20 cellular contexts compared by ENCODE assay signal in genomic region chr19:18143902-18144301, GRCh38. TPM values are rescaled to one million over a fixed set of nuclear protein-coding genes. Genes with fewer than 3 reads are reported as not detected.
DNase-seq lines count a peak whose midpoint lies in the region; ATAC-seq, FAIRE-seq and TF ChIP-seq lines count a peak whose summit lies in the region.
"Had no signal": no experiment of that assay in that cellular context is flagged by ENCODE, and none has a peak within 500 bp of the region (broad histone marks: within the 10 kb centered on the region; RNA-seq: fewer than 3 reads in every experiment).

No MANE protein-coding gene starts in this region.

- no peak for TF ChIP-seq RAD21 in SK-N-SH (IDR thresholded peaks at IDR 0.05; ENCODE audit: low read length)
- TF ChIP-seq RAD21 in K562 (CRISPR knock-in tag; conservative IDR thresholded peaks at IDR 0.05 in 1 of 2, IDR thresholded peaks at IDR 0.05 in 1 of 2) = no peak

- H3K4me3 ChIP-seq in SK-N-SH (ENCODE audit: low read depth in 2 of 2, low read length in 1 of 2) (no peak overlapping the region), K562 (no peak overlapping the region)
- H3K4me3 ChIP-seq: BLaER1 treated with 17β-estradiol and CSF1 and Interleukin-3, amounts not matched to agents 10 nM and 100 nM had no signal

- peak overlapping the region; percentile 29 to 31 for H3K27ac Mint-ChIP-seq in natural killer cell
- peak overlapping the region in 1 of 2 donors; percentile 41 for H3K27ac Mint-ChIP-seq in natural killer cell treated with Interleukin-12 subunit alpha and Interleukin-12 subunit beta and Interleukin-15 and Interleukin-18, amount 100 ng/mL, for 72 hours
- H3K27ac Mint-ChIP-seq: CD8-positive, alpha-beta T cell; H9 had no signal

- POLR2A ChIA-PET in SK-N-SH (lab: Yijun Ruan, JAX) = no interaction called here
- POLR2A ChIA-PET in K562 (lab: Yijun Ruan, JAX) = interaction anchor here (2.8 kb wide), 1 partner anchor 8 kb away, joined by 9 read pairs; no protein-coding TSS in a partner anchor

- CTCF ChIA-PET in SK-N-SH (lab: Yijun Ruan, JAX) = no interaction called here
- CTCF ChIA-PET in K562 (lab: Yijun Ruan, JAX; ENCODE audit: low intra/inter-chr PET ratio) = no interaction called here

- H3K9me1 ChIP-seq in K562 (ENCODE audit: control insufficient read depth, insufficient read depth, low read length) = no peaks in the 10 kb centered on the region

- TF ChIP-seq POLR2A in K562 (conservative IDR thresholded peaks at IDR 0.05) = no peak

- intact Hi-C loops in natural killer cell (cut with micrococcal nuclease) (no loop called here), K562 (cut with micrococcal nuclease) (no loop called here)

- no peaks in the 10 kb centered on the region for H3K9me3 Mint-ChIP-seq in natural killer cell
- H3K9me3 Mint-ChIP-seq in natural killer cell treated with Interleukin-12 subunit alpha and Interleukin-12 subunit beta and Interleukin-15 and Interleukin-18, amount 100 ng/mL, for 72 hours = no peaks in the 10 kb centered on the region
- H3K9me3 Mint-ChIP-seq: CD8-positive, alpha-beta T cell had no signal

- peaks cover 19% of the 10 kb centered on the region for H3K36me3 Mint-ChIP-seq in natural killer cell
- H3K36me3 Mint-ChIP-seq in natural killer cell treated with Interleukin-12 subunit alpha and Interleukin-12 subunit beta and Interleukin-15 and Interleukin-18, amount 100 ng/mL, for 72 hours = peaks cover 8% of the 10 kb centered on the region

- H3K9ac ChIP-seq in SK-N-SH (no peak overlapping the region), K562 (ENCODE audit: insufficient read depth in 1 of 2, low read depth in 2 of 2, low read length in 2 of 2) (no peak overlapping the region)
- H3K9ac ChIP-seq: BLaER1 treated with 17β-estradiol and CSF1 and Interleukin-3, amounts not matched to agents 10 nM and 100 nM had no signal

- no peaks in the 10 kb centered on the region for H4K20me1 ChIP-seq in SK-N-SH (ENCODE audit: insufficient read depth)
- no peaks in the 10 kb centered on the region for H4K20me1 ChIP-seq in K562 (replicated peaks; ENCODE audit: control insufficient read depth, insufficient read depth, low read length)

- H3K4me2 ChIP-seq in SK-N-SH (no peak overlapping the region), K562 (ENCODE audit: insufficient read depth, low read length) (no peak overlapping the region)
- H3K4me2 ChIP-seq: BLaER1 treated with 17β-estradiol and CSF1 and Interleukin-3, amounts not matched to agents 10 nM and 100 nM had no signal

- H3K27me3 ChIP-seq in SK-N-SH (ENCODE audit: insufficient read depth) (no peaks in the 10 kb centered on the region), K562 (ENCODE audit: control insufficient read depth in 2 of 2, insufficient read depth in 2 of 2, low read length in 2 of 2) (no peaks in the 10 kb centered on the region)
- H3K27me3 ChIP-seq: BLaER1 treated with 17β-estradiol and CSF1 and Interleukin-3, amounts not matched to agents 10 nM and 100 nM had no signal

- no peak for TF ChIP-seq EP300 in SK-N-SH (IDR thresholded peaks at IDR 0.05; ENCODE audit: borderline replicate concordance in 1 of 2, low read depth in 1 of 2, low read length in 1 of 2)
- no peak for TF ChIP-seq EP300 in K562 (IDR thresholded peaks at IDR 0.05; ENCODE audit: low read length)

- H3K4me1 ChIP-seq in SK-N-SH (ENCODE audit: control insufficient read depth in 1 of 2, insufficient read depth in 2 of 2, low read depth in 1 of 2, low read length in 1 of 2) (no peaks in the 10 kb centered on the region), K562 (replicated peaks in 1 of 2; ENCODE audit: control insufficient read depth in 2 of 2, insufficient read depth in 2 of 2, low read length in 2 of 2) (peaks cover 0 to 11% of the 10 kb centered on the region in 2 experiments; a peak in 3 of 5 replicates)
- H3K4me1 ChIP-seq: BLaER1 treated with 17β-estradiol and CSF1 and Interleukin-3, amounts not matched to agents 10 nM and 100 nM had no signal

- H3K9me2 ChIP-seq in SK-N-SH = no peaks in the 10 kb centered on the region

- peaks cover 12 to 22% of the 10 kb centered on the region in 2 experiments for H3K36me3 ChIP-seq in SK-N-SH (replicated peaks in 1 of 2; ENCODE audit: control insufficient read depth in 1 of 2, insufficient read depth in 2 of 2, low read length in 1 of 2)
- H3K36me3 ChIP-seq in K562 (ENCODE audit: control insufficient read depth, insufficient read depth, low read length) = peaks cover 57% of the 10 kb centered on the region; the same call in 2 of the 3 replicates

- no peak overlapping the region for H2AFZ ChIP-seq in SK-N-SH (ENCODE audit: low read depth)
- no peak overlapping the region for H2AFZ ChIP-seq in K562 (ENCODE audit: low read depth, low read length)

- no TSS peak for BruUV-seq in K562 (replicated peaks; lab: Mats Ljungman, UMichigan)

- no peaks in the 10 kb centered on the region for H3K27me3 Mint-ChIP-seq in natural killer cell (ENCODE audit: low read depth in 2 of 2)
- H3K27me3 Mint-ChIP-seq in natural killer cell treated with Interleukin-12 subunit alpha and Interleukin-12 subunit beta and Interleukin-15 and Interleukin-18, amount 100 ng/mL, for 72 hours = no peaks in the 10 kb centered on the region

- H3K79me2 ChIP-seq in SK-N-SH (ENCODE audit: insufficient read depth) (no peaks in the 10 kb centered on the region), K562 (ENCODE audit: control insufficient read depth, insufficient read depth, low read length) (no peaks in the 10 kb centered on the region)

- FAIRE-seq in K562 (lab: Jason Lieb, UNC) = no peak
- FAIRE-seq: GM19239, H1 had no signal

- ATAC-seq in SK-N-SH treated with all-trans-retinoic acid at 6 μM for 48 hours (no peak), natural killer cell (no peak), K562 (no peak), HG03342 (IDR thresholded peaks at IDR 0.05; ENCODE audit: unreplicated experiment) (no peak), GM18861 (IDR thresholded peaks at IDR 0.05; ENCODE audit: unreplicated experiment) (no peak)
- ATAC-seq in natural killer cell treated with Interleukin-12 subunit alpha and Interleukin-12 subunit beta and Interleukin-15 and Interleukin-18, amount 100 ng/mL, for 72 hours = no peak
- ATAC-seq: CD8-positive, alpha-beta T cell had no signal

- H3K27ac ChIP-seq in SK-N-SH (ENCODE audit: low read depth in 2 of 2, low read length in 1 of 2) = no peak overlapping the region
- H3K27ac ChIP-seq in K562 (ENCODE audit: extremely low read depth, low read depth, low read length) = no peak overlapping the region
- H3K27ac ChIP-seq: 22Rv1; BLaER1 treated with 17β-estradiol and CSF1 and Interleukin-3, amounts not matched to agents 10 nM and 100 nM; HL-60 had no signal

- DNase-seq in SK-N-SH (no peak), natural killer cell (no peak), K562 (ENCODE audit: extremely low read depth in 1 of 4, low spot score in 3 of 4) (no peak)
- DNase-seq in natural killer cell treated with Interleukin-12 subunit alpha and Interleukin-12 subunit beta and Interleukin-15 and Interleukin-18, amount 100 ng/mL, for 72 hours (ENCODE audit: low spot score) = no peak
- DNase-seq: Calu3; CD8-positive, alpha-beta T cell; DMS79 treated with DMSO at 0.1 percent for 48 hours; GF-D8; H9; IMR-90; KG1 had no signal

- peaks cover 15 to 38% of the 10 kb centered on the region in 2 donors for H3K4me1 Mint-ChIP-seq in natural killer cell
- peaks cover 12 to 13% of the 10 kb centered on the region in 2 donors for H3K4me1 Mint-ChIP-seq in natural killer cell treated with Interleukin-12 subunit alpha and Interleukin-12 subunit beta and Interleukin-15 and Interleukin-18, amount 100 ng/mL, for 72 hours (ENCODE audit: low read depth in 2 of 2)

- in situ Hi-C loops in K562 (cut with MboI) = no loop called here

- H3K4me3 Mint-ChIP-seq in natural killer cell = no peak overlapping the region
- no peak overlapping the region for H3K4me3 Mint-ChIP-seq in natural killer cell treated with Interleukin-12 subunit alpha and Interleukin-12 subunit beta and Interleukin-15 and Interleukin-18, amount 100 ng/mL, for 72 hours
- H3K4me3 Mint-ChIP-seq: CD8-positive, alpha-beta T cell; H9 had no signal

- 67% methylated on average over 1 of the region's 3 CpGs for WGBS in SK-N-SH (ENCODE audit: low lambda C conversion rate)
- WGBS in K562 (ENCODE audit: insufficient coverage, low coverage, missing lambda C conversion rate) = 50% methylated on average over 3 of the region's 3 CpGs

- no peaks in the 10 kb centered on the region for H3K9me3 ChIP-seq in SK-N-SH
- no peaks in the 10 kb centered on the region for H3K9me3 ChIP-seq in K562 (replicated peaks; ENCODE audit: control insufficient read depth, insufficient read depth, low read depth, low read length)
- H3K9me3 ChIP-seq: BLaER1 treated with 17β-estradiol and CSF1 and Interleukin-3, amounts not matched to agents 10 nM and 100 nM had no signal

- H3F3A ChIP-seq in SK-N-SH (replicated peaks; ENCODE audit: insufficient read depth) = no peaks in the 10 kb centered on the region

- TF ChIP-seq CTCF in SK-N-SH (IDR thresholded peaks at IDR 0.05) = no peak
- no peak for TF ChIP-seq CTCF in natural killer cell (IDR thresholded peaks at IDR 0.05)
- no peak for TF ChIP-seq CTCF in K562 (IDR thresholded peaks at IDR 0.05 in 2 of 3, conservative IDR thresholded peaks at IDR 0.05 in 1 of 3; ENCODE audit: insufficient read depth in 2 of 3, low read depth in 1 of 3, low read length in 3 of 3)

RNA-seq across cellular contexts. Expression of gene PIK3R2, which starts 9.1 kb away (rescaled TPM):
- polyA plus RNA-seq in SK-N-SH (2012; rRNA removed) (27.5 and 36.6 TPM in 2 replicates), K562 (2011; rRNA removed) (5.3 and 7.8 TPM in 2 replicates), K562 (2014; fragmentation: Illumina TruSeq; extraction: Trizol) (1.5 and 1.6 TPM in 2 replicates), K562 (2014; fragmentation: Nextera tagmentation; extraction: Ambion mirVana) (under 1 TPM; 0.39 to 0.65 TPM), K562 (2014; rRNA removed) (6.1 and 14.0 TPM in 2 replicates)
- polyA plus RNA-seq in SK-N-SH (2012; cell fraction: cytosol; rRNA removed) = 17.4 and 30.3 TPM in 2 replicates
- polyA plus RNA-seq in SK-N-SH (2012; cell fraction: nucleus; rRNA removed) = 52.1 and 53.0 TPM in 2 replicates
- total RNA-seq in natural killer cell (10 to 100 TPM; 12.3 to 26.4 (median 16.0) TPM), K562 (2014; rRNA removed) (10.8 and 15.3 TPM in 2 replicates), K562 (2014; rRNA removed; fragmentation: Illumina TruSeq; extraction: Trizol) (3.3 and 4.7 TPM in 2 replicates), K562 (2015; rRNA removed; fragmentation: Illumina TruSeq; extraction: Trizol) (6.6 and 6.8 TPM in 2 replicates), K562 (2021) (37.9 and 41.2 TPM in 2 replicates)
- 10 to 100 TPM; 12.6 to 20.1 TPM for total RNA-seq in natural killer cell treated with Interleukin-12 subunit alpha and Interleukin-12 subunit beta and Interleukin-15 and Interleukin-18, amount 100 ng/mL, for 72 hours
- total RNA-seq in K562 (2011; cell fraction: chromatin; rRNA removed; ENCODE audit: low replicate concordance) = 17.4 and 45.8 TPM in 2 replicates
- total RNA-seq in K562 (2011; cell fraction: nucleolus; rRNA removed) = 15.9 and 22.2 TPM in 2 replicates
- total RNA-seq in K562 (2011; cell fraction: nucleoplasm; rRNA removed) = 10.8 and 13.3 TPM in 2 replicates
- polyA plus RNA-seq in K562 (2011; cell fraction: cytosol; rRNA removed) = 5.8 and 9.6 TPM in 2 replicates
- 15.7 and 21.7 TPM in 2 replicates for polyA plus RNA-seq in K562 (2011; cell fraction: nucleus; rRNA removed)
- 16.2 and 18.1 TPM in 2 replicates for polyA plus RNA-seq in K562 (2012)
- polyA minus RNA-seq in K562 (2011; rRNA and poly(A)+ RNA removed) = 4.9 and 5.2 TPM in 2 replicates
- polyA minus RNA-seq in K562 (2011; cell fraction: cytosol; rRNA and poly(A)+ RNA removed) = 19.0 and 26.3 TPM in 2 replicates
- 5.9 and 12.0 TPM in 2 replicates for polyA minus RNA-seq in K562 (2011; cell fraction: nucleus; rRNA and poly(A)+ RNA removed)

RNA-seq across cellular contexts. Expression of gene IFI30, which starts 29.7 kb away (rescaled TPM):
- polyA plus RNA-seq in SK-N-SH (2012; rRNA removed) (10.7 and 11.6 TPM in 2 replicates), K562 (2011; rRNA removed) (68.3 and 111 TPM in 2 replicates), K562 (2014; fragmentation: Illumina TruSeq; extraction: Trizol) (108 and 148 TPM in 2 replicates), K562 (2014; fragmentation: Nextera tagmentation; extraction: Ambion mirVana) (100 to 1,000 TPM; 343 to 430 TPM), K562 (2014; rRNA removed) (129 and 166 TPM in 2 replicates)
- polyA plus RNA-seq in SK-N-SH (2012; cell fraction: cytosol; rRNA removed) = 4.4 and 6.7 TPM in 2 replicates
- 4.5 and 5.5 TPM in 2 replicates for polyA plus RNA-seq in SK-N-SH (2012; cell fraction: nucleus; rRNA removed)
- total RNA-seq in natural killer cell (100 to 1,000 TPM in 1 of 3 donors, 10 to 100 TPM in 2; 38.2 to 109 (median 89.5) TPM), K562 (2014; rRNA removed) (109 and 168 TPM in 2 replicates), K562 (2014; rRNA removed; fragmentation: Illumina TruSeq; extraction: Trizol) (56.6 and 63.7 TPM in 2 replicates), K562 (2015; rRNA removed; fragmentation: Illumina TruSeq; extraction: Trizol) (74.3 and 78.9 TPM in 2 replicates), K562 (2021) (103 and 119 TPM in 2 replicates)
- 100 to 1,000 TPM in 1 of 2 donors, 10 to 100 TPM in 1; 76.2 to 139 TPM for total RNA-seq in natural killer cell treated with Interleukin-12 subunit alpha and Interleukin-12 subunit beta and Interleukin-15 and Interleukin-18, amount 100 ng/mL, for 72 hours
- 38.5 and 88.6 TPM in 2 replicates for total RNA-seq in K562 (2011; cell fraction: chromatin; rRNA removed; ENCODE audit: low replicate concordance)
- total RNA-seq in K562 (2011; cell fraction: nucleolus; rRNA removed) = 187 and 195 TPM in 2 replicates
- total RNA-seq in K562 (2011; cell fraction: nucleoplasm; rRNA removed) = 104 and 132 TPM in 2 replicates
- 119 and 287 TPM in 2 replicates for polyA plus RNA-seq in K562 (2011; cell fraction: cytosol; rRNA removed)
- 39.3 and 70.8 TPM in 2 replicates for polyA plus RNA-seq in K562 (2011; cell fraction: nucleus; rRNA removed)
- 58.1 and 113 TPM in 2 replicates for polyA plus RNA-seq in K562 (2012)
- 52.6 and 94.8 TPM in 2 replicates for polyA minus RNA-seq in K562 (2011; rRNA and poly(A)+ RNA removed)
- polyA minus RNA-seq in K562 (2011; cell fraction: cytosol; rRNA and poly(A)+ RNA removed) = 53.2 and 63.4 TPM in 2 replicates
- 10.0 and 11.3 TPM in 2 replicates for polyA minus RNA-seq in K562 (2011; cell fraction: nucleus; rRNA and poly(A)+ RNA removed)
- total RNA-seq: A673 had no signal

RNA-seq across cellular contexts. Expression of gene MAST3, which starts 46.3 kb away (rescaled TPM):
- polyA plus RNA-seq in SK-N-SH (2012; rRNA removed) = 3.1 and 4.5 TPM in 2 replicates
- 1.9 and 3.1 TPM in 2 replicates for polyA plus RNA-seq in SK-N-SH (2012; cell fraction: cytosol; rRNA removed)
- polyA plus RNA-seq in SK-N-SH (2012; cell fraction: nucleus; rRNA removed) = 12.8 and 17.8 TPM in 2 replicates
- total RNA-seq in natural killer cell = 100 to 1,000 TPM in 2 of 3 donors, 10 to 100 TPM in 1; 84.5 to 101 (median 101) TPM
- 10 to 100 TPM; 30.3 to 31.4 TPM for total RNA-seq in natural killer cell treated with Interleukin-12 subunit alpha and Interleukin-12 subunit beta and Interleukin-15 and Interleukin-18, amount 100 ng/mL, for 72 hours
- 13.6 and 45.1 TPM in 2 replicates for total RNA-seq in K562 (2011; cell fraction: chromatin; rRNA removed; ENCODE audit: low replicate concordance)
- total RNA-seq in K562 (2011; cell fraction: nucleolus; rRNA removed) = 19.7 and 22.0 TPM in 2 replicates
- 15.4 and 16.2 TPM in 2 replicates for total RNA-seq in K562 (2011; cell fraction: nucleoplasm; rRNA removed)
- total RNA-seq in K562 (2014; rRNA removed) = 2.4 and 3.4 TPM in 2 replicates
- total RNA-seq in K562 (2014; rRNA removed; fragmentation: Illumina TruSeq; extraction: Trizol) = 0.99 and 1.3 TPM in 2 replicates
- 1.7 and 2.0 TPM in 2 replicates for total RNA-seq in K562 (2015; rRNA removed; fragmentation: Illumina TruSeq; extraction: Trizol)
- total RNA-seq in K562 (2021) = 9.9 and 11.8 TPM in 2 replicates
- polyA plus RNA-seq in K562 (2011; rRNA removed) = 1.5 and 2.9 TPM in 2 replicates
- 1.7 and 2.2 TPM in 2 replicates for polyA plus RNA-seq in K562 (2011; cell fraction: cytosol; rRNA removed)
- 8.8 and 12.1 TPM in 2 replicates for polyA plus RNA-seq in K562 (2011; cell fraction: nucleus; rRNA removed)
- polyA plus RNA-seq in K562 (2012) = 4.2 and 5.1 TPM in 2 replicates
- 3.4 and 4.2 TPM in 2 replicates for polyA plus RNA-seq in K562 (2014; fragmentation: Illumina TruSeq; extraction: Trizol)
- polyA plus RNA-seq in K562 (2014; fragmentation: Nextera tagmentation; extraction: Ambion mirVana) = 1 to 10 TPM in 1 of 2 experiments, under 1 TPM in 1; 0.94 to 2.5 TPM
- polyA plus RNA-seq in K562 (2014; rRNA removed) = 3.4 and 3.7 TPM in 2 replicates
- 2.1 and 2.3 TPM in 2 replicates for polyA minus RNA-seq in K562 (2011; rRNA and poly(A)+ RNA removed)
- 5.7 and 6.8 TPM in 2 replicates for polyA minus RNA-seq in K562 (2011; cell fraction: cytosol; rRNA and poly(A)+ RNA removed)
- 6.5 and 6.8 TPM in 2 replicates for polyA minus RNA-seq in K562 (2011; cell fraction: nucleus; rRNA and poly(A)+ RNA removed)

RNA-seq across cellular contexts. Expression of gene MPV17L2, which starts 49.1 kb away (rescaled TPM):
- 17.5 and 20.6 TPM in 2 replicates for polyA plus RNA-seq in SK-N-SH (2012; rRNA removed)
- 9.7 and 13.5 TPM in 2 replicates for polyA plus RNA-seq in SK-N-SH (2012; cell fraction: cytosol; rRNA removed)
- polyA plus RNA-seq in SK-N-SH (2012; cell fraction: nucleus; rRNA removed) = 8.2 and 8.6 TPM in 2 replicates
- total RNA-seq in natural killer cell = 1 to 10 TPM; 4.1 to 5.6 (median 4.5) TPM
- total RNA-seq in natural killer cell treated with Interleukin-12 subunit alpha and Interleukin-12 subunit beta and Interleukin-15 and Interleukin-18, amount 100 ng/mL, for 72 hours = 10 to 100 TPM; 17.4 to 34.2 TPM
- total RNA-seq in K562 (2011; cell fraction: chromatin; rRNA removed; ENCODE audit: low replicate concordance) = 8.8 and 30.9 TPM in 2 replicates
- total RNA-seq in K562 (2011; cell fraction: nucleolus; rRNA removed) = 42.9 and 46.5 TPM in 2 replicates
- 23.2 and 24.7 TPM in 2 replicates for total RNA-seq in K562 (2011; cell fraction: nucleoplasm; rRNA removed)
- total RNA-seq in K562 (2014; rRNA removed) = 37.8 and 54.6 TPM in 2 replicates
- 11.7 and 21.1 TPM in 2 replicates for total RNA-seq in K562 (2014; rRNA removed; fragmentation: Illumina TruSeq; extraction: Trizol)
- total RNA-seq in K562 (2015; rRNA removed; fragmentation: Illumina TruSeq; extraction: Trizol) = 27.8 and 28.5 TPM in 2 replicates
- total RNA-seq in K562 (2021) = 31.7 and 33.8 TPM in 2 replicates
- 28.4 and 49.3 TPM in 2 replicates for polyA plus RNA-seq in K562 (2011; rRNA removed)
- polyA plus RNA-seq in K562 (2011; cell fraction: cytosol; rRNA removed) = 61.2 and 112 TPM in 2 replicates
- polyA plus RNA-seq in K562 (2011; cell fraction: nucleus; rRNA removed) = 20.0 and 27.3 TPM in 2 replicates
- polyA plus RNA-seq in K562 (2012) = 30.6 and 34.2 TPM in 2 replicates
- 60.2 and 60.9 TPM in 2 replicates for polyA plus RNA-seq in K562 (2014; fragmentation: Illumina TruSeq; extraction: Trizol)
- 10 to 100 TPM; 10.6 to 11.0 TPM for polyA plus RNA-seq in K562 (2014; fragmentation: Nextera tagmentation; extraction: Ambion mirVana)
- 60.0 and 67.1 TPM in 2 replicates for polyA plus RNA-seq in K562 (2014; rRNA removed)
- polyA minus RNA-seq in K562 (2011; rRNA and poly(A)+ RNA removed) = 14.7 and 21.0 TPM in 2 replicates
- polyA minus RNA-seq in K562 (2011; cell fraction: cytosol; rRNA and poly(A)+ RNA removed) = 13.2 and 21.0 TPM in 2 replicates
- 10.2 and 11.6 TPM in 2 replicates for polyA minus RNA-seq in K562 (2011; cell fraction: nucleus; rRNA and poly(A)+ RNA removed)

RNA-seq across cellular contexts. Expression of gene IL12RB1, which starts 57.2 kb away (rescaled TPM):
- polyA plus RNA-seq in SK-N-SH (2012; rRNA removed) (0.02 TPM in 1 of 2 replicates, not detected in the other), K562 (2011; rRNA removed) (0.07 TPM in 1 of 2 replicates, not detected in the other), K562 (2014; fragmentation: Illumina TruSeq; extraction: Trizol) (not detected in 2 replicates), K562 (2014; fragmentation: Nextera tagmentation; extraction: Ambion mirVana) (under 1 TPM in 1 of 2 experiments, not detected in 1; 0.04 TPM), K562 (2014; rRNA removed) (0.05 TPM in 1 of 2 replicates, not detected in the other)
- polyA plus RNA-seq in SK-N-SH (2012; cell fraction: cytosol; rRNA removed) = 0.05 TPM in 1 of 2 replicates, not detected in the other
- not detected in 2 replicates for polyA plus RNA-seq in SK-N-SH (2012; cell fraction: nucleus; rRNA removed)
- total RNA-seq in natural killer cell (100 to 1,000 TPM in 1 of 3 donors, 10 to 100 TPM in 2; 90.1 to 105 (median 95.7) TPM), K562 (2014; rRNA removed) (not detected in 2 replicates), K562 (2014; rRNA removed; fragmentation: Illumina TruSeq; extraction: Trizol) (not detected in 2 replicates), K562 (2015; rRNA removed; fragmentation: Illumina TruSeq; extraction: Trizol) (not detected in 2 replicates), K562 (2021) (0.07 and 0.09 TPM in 2 replicates)
- total RNA-seq in natural killer cell treated with Interleukin-12 subunit alpha and Interleukin-12 subunit beta and Interleukin-15 and Interleukin-18, amount 100 ng/mL, for 72 hours = 100 to 1,000 TPM; 109 to 124 TPM
- not detected in 2 replicates for total RNA-seq in K562 (2011; cell fraction: chromatin; rRNA removed; ENCODE audit: low replicate concordance)
- not detected in 2 replicates for total RNA-seq in K562 (2011; cell fraction: nucleolus; rRNA removed)
- total RNA-seq in K562 (2011; cell fraction: nucleoplasm; rRNA removed) = not detected in 2 replicates
- polyA plus RNA-seq in K562 (2011; cell fraction: cytosol; rRNA removed) = 0.30 TPM in 1 of 2 replicates, not detected in the other
- polyA plus RNA-seq in K562 (2011; cell fraction: nucleus; rRNA removed) = 0.09 TPM in 1 of 2 replicates, not detected in the other
- 0.09 and 0.10 TPM in 2 replicates for polyA plus RNA-seq in K562 (2012)
- polyA minus RNA-seq in K562 (2011; rRNA and poly(A)+ RNA removed) = not detected in 2 replicates
- not detected in 2 replicates for polyA minus RNA-seq in K562 (2011; cell fraction: cytosol; rRNA and poly(A)+ RNA removed)
- polyA minus RNA-seq in K562 (2011; cell fraction: nucleus; rRNA and poly(A)+ RNA removed) = not detected in 2 replicates
- total RNA-seq: A673, Calu3, H1, H9, IMR-90 had no signal
- polyA plus RNA-seq: IMR-90 had no signal
